In the genomic region with DNA sequence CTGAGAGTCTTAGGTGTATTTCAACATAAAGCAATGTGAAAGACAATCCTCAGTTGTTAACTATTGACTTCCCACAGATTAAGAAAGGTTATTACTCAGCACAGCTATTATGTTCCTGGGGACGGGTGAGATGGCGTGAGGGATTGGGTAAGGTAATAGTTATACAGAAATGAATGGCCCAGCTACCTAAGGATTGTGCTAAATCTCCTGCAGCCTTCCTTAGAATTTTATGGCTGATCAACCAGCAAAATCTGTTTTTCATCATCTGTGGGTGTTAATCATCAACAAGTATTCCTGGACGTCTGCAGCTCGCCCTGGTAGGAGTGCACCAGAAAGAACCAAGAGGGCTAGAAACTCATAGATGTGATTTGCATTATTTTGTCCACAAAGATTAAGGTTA, we compare ENCODE assay signal across 16 cellular contexts.
"Had no signal": no experiment of that assay in that cellular context is flagged by ENCODE, and none has a peak within 500 bp of the region (broad histone marks: within the 10 kb centered on the region; RNA-seq: fewer than 3 reads in every experiment).

No MANE protein-coding gene starts in this region.

- H3K27me3 ChIP-seq: right atrium auricular region, tibial artery had no signal

- H3K4me3 ChIP-seq: right atrium auricular region, skin epidermis, tibial artery had no signal

- H3K9me3 ChIP-seq: right atrium auricular region, tibial artery had no signal

- DNase-seq: activated CD4-positive, alpha-beta memory T cell treated with anti-CD3 and anti-CD28 coated beads, Interleukin-2, amount 10 ng/mL, durations not matched to agents 7 days and 5 days; activated CD4-positive, alpha-beta T cell treated with anti-CD3 and anti-CD28 coated beads for 4 hours; activated naive CD4-positive, alpha-beta T cell treated with anti-CD3 and anti-CD28 coated beads, Interleukin-2, amount 50 U/mL, for 16 hours; activated T-cell treated with anti-CD3 and anti-CD28 coated beads, Interleukin-2, amount 50 U/mL, for 24 hours; foreskin melanocyte; head of caudate nucleus; immature natural killer cell; naive thymus-derived CD4-positive, alpha-beta T cell; posterior cingulate gyrus; stimulated activated CD4-positive, alpha-beta T cell treated with anti-CD3 and anti-CD28 coated beads, Interleukin-4, amount 100 ng/mL, for 24 hours; stimulated activated naive CD4-positive, alpha-beta T cell; T-helper 17 cell; tibial artery had no signal

- H3K36me3 ChIP-seq: right atrium auricular region, tibial artery had no signal

- H3K4me1 ChIP-seq: right atrium auricular region, tibial artery had no signal

- H3K27ac ChIP-seq: right atrium auricular region, skin epidermis, tibial artery had no signal

- ATAC-seq: left lobe of liver; naive thymus-derived CD4-positive, alpha-beta T cell; T-helper 17 cell had no signal
